1 cellular context compared by ENCODE assay signal in genomic region chr19:17680235-17680722, GRCh38.
TF ChIP-seq lines count a peak whose summit lies in the region.

No MANE protein-coding gene starts in this region.

TF ChIP-seq in K562, 482 proteins besides CTCF, POLR2A, EP300 and RAD21 (continued from another document and continues in another):
- TF ChIP-seq, protein P1, sequence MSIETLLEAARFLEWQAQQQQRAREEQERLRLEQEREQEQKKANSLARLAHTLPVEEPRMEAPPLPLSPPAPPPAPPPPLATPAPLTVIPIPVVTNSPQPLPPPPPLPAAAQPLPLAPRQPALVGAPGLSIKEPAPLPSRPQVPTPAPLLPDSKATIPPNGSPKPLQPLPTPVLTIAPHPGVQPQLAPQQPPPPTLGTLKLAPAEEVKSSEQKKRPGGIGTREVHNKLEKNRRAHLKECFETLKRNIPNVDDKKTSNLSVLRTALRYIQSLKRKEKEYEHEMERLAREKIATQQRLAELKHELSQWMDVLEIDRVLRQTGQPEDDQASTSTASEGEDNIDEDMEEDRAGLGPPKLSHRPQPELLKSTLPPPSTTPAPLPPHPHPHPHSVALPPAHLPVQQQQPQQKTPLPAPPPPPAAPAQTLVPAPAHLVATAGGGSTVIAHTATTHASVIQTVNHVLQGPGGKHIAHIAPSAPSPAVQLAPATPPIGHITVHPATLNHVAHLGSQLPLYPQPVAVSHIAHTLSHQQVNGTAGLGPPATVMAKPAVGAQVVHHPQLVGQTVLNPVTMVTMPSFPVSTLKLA (conservative IDR thresholded peaks at IDR 0.05): peak in 1 of 2 experiments; percentile 71; a peak in 3 of 4 replicates
- TF ChIP-seq UBTF (IDR thresholded peaks at IDR 0.05; ENCODE audit: borderline replicate concordance in 1 of 2, low read depth in 2 of 2, low read length in 2 of 2) (peak in 1 of 2 experiments; percentile 65; a peak in 1 of 4 replicates), STAG1 (CRISPR knock-in tag; IDR thresholded peaks at IDR 0.05; ENCODE audit: borderline replicate concordance) (no peak), SPI1 (IDR thresholded peaks at IDR 0.05; ENCODE audit: borderline replicate concordance, low read depth, low read length) (0 out of 2 replicates have a peak, but pooled peaks have one; percentile 41), SMARCA5 (IDR thresholded peaks at IDR 0.05) (no peak), CBX1 (IDR thresholded peaks at IDR 0.05; ENCODE audit: low read depth) (no peak), SMAD2 (IDR thresholded peaks at IDR 0.05; ENCODE audit: low read depth, low read length) (no peak), MEF2A (IDR thresholded peaks at IDR 0.05; ENCODE audit: control insufficient read depth, low read depth, low read length) (peak; percentile 98), FOXK1 (CRISPR knock-in tag; IDR thresholded peaks at IDR 0.05; ENCODE audit: borderline replicate concordance) (no peak), LARP7 (IDR thresholded peaks at IDR 0.05) (no peak), EHMT2 (IDR thresholded peaks at IDR 0.05) (0 out of 2 replicates have a peak, but pooled peaks have one; percentile 69), E4F1 (CRISPR knock-in tag; IDR thresholded peaks at IDR 0.05; ENCODE audit: borderline replicate concordance) (no peak), ZNF121 (CRISPR knock-in tag; conservative IDR thresholded peaks at IDR 0.05) (no peak), MTA3 (IDR thresholded peaks at IDR 0.05; ENCODE audit: borderline replicate concordance) (no peak), HDAC2 (IDR thresholded peaks at IDR 0.05) (peak; percentile 60; the same call in 1 of the 2 replicates), GABPA (tag; conservative IDR thresholded peaks at IDR 0.05; ENCODE audit: low read depth) (peak; percentile 87), CTBP1 (IDR thresholded peaks at IDR 0.05; ENCODE audit: borderline replicate concordance) (0 out of 2 replicates have a peak, but pooled peaks have one; percentile 42), GATAD2B (IDR thresholded peaks at IDR 0.05; ENCODE audit: borderline replicate concordance) (no peak), RBM39 (optimal IDR thresholded peaks at IDR 0.05; ENCODE audit: low read depth, low read length) (no peak), ZNF696 (CRISPR knock-in tag; conservative IDR thresholded peaks at IDR 0.05) (no peak), ZNF212 (CRISPR knock-in tag; IDR thresholded peaks at IDR 0.05) (no peak), CCAR2 (IDR thresholded peaks at IDR 0.05; ENCODE audit: low read depth, low read length) (no peak), CBX5 (IDR thresholded peaks at IDR 0.05; ENCODE audit: borderline replicate concordance, low read depth) (no peak), HDAC1 (IDR thresholded peaks at IDR 0.05) (peak in 1 of 2 experiments; percentile 58; a peak in 2 of 4 replicates), ZFPM2 (CRISPR knock-in tag; IDR thresholded peaks at IDR 0.05) (no peak), ZNF224 (CRISPR knock-in tag; IDR thresholded peaks at IDR 0.05) (no peak), ZNF41 (CRISPR knock-in tag; conservative IDR thresholded peaks at IDR 0.05) (no peak), ZBTB7A (IDR thresholded peaks at IDR 0.05; ENCODE audit: borderline replicate concordance, control insufficient read depth, low read depth, low read length) (peak; percentile 89), ATF1 (CRISPR knock-in tag; IDR thresholded peaks at IDR 0.05) (no peak), ATF1 (tag; IDR thresholded peaks at IDR 0.05) (peak; percentile 60), RUNX1 (IDR thresholded peaks at IDR 0.05; ENCODE audit: low read depth) (no peak), FOSL1 (tag; conservative IDR thresholded peaks at IDR 0.05) (peak; percentile 52; the same call in 1 of the 2 replicates), ZNF511 (CRISPR knock-in tag; IDR thresholded peaks at IDR 0.05) (no peak), RBM25 (IDR thresholded peaks at IDR 0.05; ENCODE audit: low read depth, low read length, severe bottlenecking) (no peak), EWSR1 (IDR thresholded peaks at IDR 0.05; ENCODE audit: borderline replicate concordance, low read depth, partially characterized antibody) (no peak), KLF10 (CRISPR knock-in tag; IDR thresholded peaks at IDR 0.05) (no peak), ZFP30 (CRISPR knock-in tag; IDR thresholded peaks at IDR 0.05; ENCODE audit: borderline replicate concordance) (no peak), ZBTB12 (CRISPR knock-in tag; IDR thresholded peaks at IDR 0.05) (0 out of 2 replicates have a peak, but pooled peaks have one; percentile 13)
- TF ChIP-seq, protein P2, sequence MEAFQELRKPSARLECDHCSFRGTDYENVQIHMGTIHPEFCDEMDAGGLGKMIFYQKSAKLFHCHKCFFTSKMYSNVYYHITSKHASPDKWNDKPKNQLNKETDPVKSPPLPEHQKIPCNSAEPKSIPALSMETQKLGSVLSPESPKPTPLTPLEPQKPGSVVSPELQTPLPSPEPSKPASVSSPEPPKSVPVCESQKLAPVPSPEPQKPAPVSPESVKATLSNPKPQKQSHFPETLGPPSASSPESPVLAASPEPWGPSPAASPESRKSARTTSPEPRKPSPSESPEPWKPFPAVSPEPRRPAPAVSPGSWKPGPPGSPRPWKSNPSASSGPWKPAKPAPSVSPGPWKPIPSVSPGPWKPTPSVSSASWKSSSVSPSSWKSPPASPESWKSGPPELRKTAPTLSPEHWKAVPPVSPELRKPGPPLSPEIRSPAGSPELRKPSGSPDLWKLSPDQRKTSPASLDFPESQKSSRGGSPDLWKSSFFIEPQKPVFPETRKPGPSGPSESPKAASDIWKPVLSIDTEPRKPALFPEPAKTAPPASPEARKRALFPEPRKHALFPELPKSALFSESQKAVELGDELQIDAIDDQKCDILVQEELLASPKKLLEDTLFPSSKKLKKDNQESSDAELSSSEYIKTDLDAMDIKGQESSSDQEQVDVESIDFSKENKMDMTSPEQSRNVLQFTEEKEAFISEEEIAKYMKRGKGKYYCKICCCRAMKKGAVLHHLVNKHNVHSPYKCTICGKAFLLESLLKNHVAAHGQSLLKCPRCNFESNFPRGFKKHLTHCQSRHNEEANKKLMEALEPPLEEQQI (IDR thresholded peaks at IDR 0.05): no peak
- TF ChIP-seq, protein P3, sequence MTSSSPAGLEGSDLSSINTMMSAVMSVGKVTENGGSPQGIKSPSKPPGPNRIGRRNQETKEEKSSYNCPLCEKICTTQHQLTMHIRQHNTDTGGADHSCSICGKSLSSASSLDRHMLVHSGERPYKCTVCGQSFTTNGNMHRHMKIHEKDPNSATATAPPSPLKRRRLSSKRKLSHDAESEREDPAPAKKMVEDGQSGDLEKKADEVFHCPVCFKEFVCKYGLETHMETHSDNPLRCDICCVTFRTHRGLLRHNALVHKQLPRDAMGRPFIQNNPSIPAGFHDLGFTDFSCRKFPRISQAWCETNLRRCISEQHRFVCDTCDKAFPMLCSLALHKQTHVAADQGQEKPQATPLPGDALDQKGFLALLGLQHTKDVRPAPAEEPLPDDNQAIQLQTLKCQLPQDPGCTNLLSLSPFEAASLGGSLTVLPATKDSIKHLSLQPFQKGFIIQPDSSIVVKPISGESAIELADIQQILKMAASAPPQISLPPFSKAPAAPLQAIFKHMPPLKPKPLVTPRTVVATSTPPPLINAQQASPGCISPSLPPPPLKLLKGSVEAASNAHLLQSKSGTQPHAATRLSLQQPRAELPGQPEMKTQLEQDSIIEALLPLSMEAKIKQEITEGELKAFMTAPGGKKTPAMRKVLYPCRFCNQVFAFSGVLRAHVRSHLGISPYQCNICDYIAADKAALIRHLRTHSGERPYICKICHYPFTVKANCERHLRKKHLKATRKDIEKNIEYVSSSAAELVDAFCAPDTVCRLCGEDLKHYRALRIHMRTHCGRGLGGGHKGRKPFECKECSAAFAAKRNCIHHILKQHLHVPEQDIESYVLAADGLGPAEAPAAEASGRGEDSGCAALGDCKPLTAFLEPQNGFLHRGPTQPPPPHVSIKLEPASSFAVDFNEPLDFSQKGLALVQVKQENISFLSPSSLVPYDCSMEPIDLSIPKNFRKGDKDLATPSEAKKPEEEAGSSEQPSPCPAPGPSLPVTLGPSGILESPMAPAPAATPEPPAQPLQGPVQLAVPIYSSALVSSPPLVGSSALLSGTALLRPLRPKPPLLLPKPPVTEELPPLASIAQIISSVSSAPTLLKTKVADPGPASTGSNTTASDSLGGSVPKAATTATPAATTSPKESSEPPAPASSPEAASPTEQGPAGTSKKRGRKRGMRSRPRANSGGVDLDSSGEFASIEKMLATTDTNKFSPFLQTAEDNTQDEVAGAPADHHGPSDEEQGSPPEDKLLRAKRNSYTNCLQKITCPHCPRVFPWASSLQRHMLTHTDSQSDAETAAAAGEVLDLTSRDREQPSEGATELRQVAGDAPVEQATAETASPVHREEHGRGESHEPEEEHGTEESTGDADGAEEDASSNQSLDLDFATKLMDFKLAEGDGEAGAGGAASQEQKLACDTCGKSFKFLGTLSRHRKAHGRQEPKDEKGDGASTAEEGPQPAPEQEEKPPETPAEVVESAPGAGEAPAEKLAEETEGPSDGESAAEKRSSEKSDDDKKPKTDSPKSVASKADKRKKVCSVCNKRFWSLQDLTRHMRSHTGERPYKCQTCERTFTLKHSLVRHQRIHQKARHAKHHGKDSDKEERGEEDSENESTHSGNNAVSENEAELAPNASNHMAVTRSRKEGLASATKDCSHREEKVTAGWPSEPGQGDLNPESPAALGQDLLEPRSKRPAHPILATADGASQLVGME (CRISPR knock-in tag; IDR thresholded peaks at IDR 0.05): no peak
- TF ChIP-seq, protein P4, sequence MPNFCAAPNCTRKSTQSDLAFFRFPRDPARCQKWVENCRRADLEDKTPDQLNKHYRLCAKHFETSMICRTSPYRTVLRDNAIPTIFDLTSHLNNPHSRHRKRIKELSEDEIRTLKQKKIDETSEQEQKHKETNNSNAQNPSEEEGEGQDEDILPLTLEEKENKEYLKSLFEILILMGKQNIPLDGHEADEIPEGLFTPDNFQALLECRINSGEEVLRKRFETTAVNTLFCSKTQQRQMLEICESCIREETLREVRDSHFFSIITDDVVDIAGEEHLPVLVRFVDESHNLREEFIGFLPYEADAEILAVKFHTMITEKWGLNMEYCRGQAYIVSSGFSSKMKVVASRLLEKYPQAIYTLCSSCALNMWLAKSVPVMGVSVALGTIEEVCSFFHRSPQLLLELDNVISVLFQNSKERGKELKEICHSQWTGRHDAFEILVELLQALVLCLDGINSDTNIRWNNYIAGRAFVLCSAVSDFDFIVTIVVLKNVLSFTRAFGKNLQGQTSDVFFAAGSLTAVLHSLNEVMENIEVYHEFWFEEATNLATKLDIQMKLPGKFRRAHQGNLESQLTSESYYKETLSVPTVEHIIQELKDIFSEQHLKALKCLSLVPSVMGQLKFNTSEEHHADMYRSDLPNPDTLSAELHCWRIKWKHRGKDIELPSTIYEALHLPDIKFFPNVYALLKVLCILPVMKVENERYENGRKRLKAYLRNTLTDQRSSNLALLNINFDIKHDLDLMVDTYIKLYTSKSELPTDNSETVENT (CRISPR knock-in tag; IDR thresholded peaks at IDR 0.05): no peak
- TF ChIP-seq, protein P5, sequence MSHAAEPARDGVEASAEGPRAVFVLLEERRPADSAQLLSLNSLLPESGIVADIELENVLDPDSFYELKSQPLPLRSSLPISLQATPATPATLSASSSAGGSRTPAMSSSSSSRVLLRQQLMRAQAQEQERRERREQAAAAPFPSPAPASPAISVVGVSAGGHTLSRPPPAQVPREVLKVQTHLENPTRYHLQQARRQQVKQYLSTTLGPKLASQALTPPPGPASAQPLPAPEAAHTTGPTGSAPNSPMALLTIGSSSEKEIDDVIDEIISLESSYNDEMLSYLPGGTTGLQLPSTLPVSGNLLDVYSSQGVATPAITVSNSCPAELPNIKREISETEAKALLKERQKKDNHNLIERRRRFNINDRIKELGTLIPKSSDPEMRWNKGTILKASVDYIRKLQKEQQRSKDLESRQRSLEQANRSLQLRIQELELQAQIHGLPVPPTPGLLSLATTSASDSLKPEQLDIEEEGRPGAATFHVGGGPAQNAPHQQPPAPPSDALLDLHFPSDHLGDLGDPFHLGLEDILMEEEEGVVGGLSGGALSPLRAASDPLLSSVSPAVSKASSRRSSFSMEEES (CRISPR knock-in tag; IDR thresholded peaks at IDR 0.05): no peak
